In genomic region chr11:113305440-113306336, GRCh38 we compare ENCODE assay signal across 8 cellular contexts. TPM values are rescaled to one million over a fixed set of nuclear protein-coding genes. Genes with fewer than 3 reads are reported as not detected.
A peak's percentile ranks its signal among the peaks of the same experiment; 100 is the strongest.
DNase-seq lines count a peak whose midpoint lies in the region; ATAC-seq, FAIRE-seq and TF ChIP-seq lines count a peak whose summit lies in the region.

No MANE protein-coding gene starts in this region.

- no peaks in the 10 kb centered on the region for H3K9me2 ChIP-seq in MM.1S (replicated peaks; ENCODE audit: insufficient read depth, low read length)
- no peaks in the 10 kb centered on the region for H3K9me2 ChIP-seq in hepatocyte (replicated peaks; ENCODE audit: insufficient read depth)

- ATAC-seq in GM21528 (IDR thresholded peaks at IDR 0.05; ENCODE audit: low FRiP score, unreplicated experiment) (peak; percentile 79), gastrocnemius medialis (peak; percentile 74 to 94), GM21447 (IDR thresholded peaks at IDR 0.05; ENCODE audit: unreplicated experiment) (no peak)

- H3K4me1 ChIP-seq in MM.1S (ENCODE audit: low read length): no peaks in the 10 kb centered on the region
- no peaks in the 10 kb centered on the region for H3K4me1 ChIP-seq in hepatocyte (ENCODE audit: insufficient read depth)
- no peaks in the 10 kb centered on the region for H3K4me1 ChIP-seq in gastrocnemius medialis

- peak; percentile 29 for FAIRE-seq in D721Med (lab: Jason Lieb, UNC)

- no peaks in the 10 kb centered on the region for H4K20me1 ChIP-seq in MM.1S (ENCODE audit: insufficient read depth, low read length)
- H4K20me1 ChIP-seq in hepatocyte (ENCODE audit: insufficient read depth, poor library complexity, severe bottlenecking): no peaks in the 10 kb centered on the region

- H3K79me2 ChIP-seq in MM.1S (ENCODE audit: low read length): no peaks in the 10 kb centered on the region
- H3K79me2 ChIP-seq in hepatocyte: no peaks in the 10 kb centered on the region

- H3K4me3 ChIP-seq in MM.1S (ENCODE audit: low read length): no peak overlapping the region
- no peak overlapping the region for H3K4me3 ChIP-seq in hepatocyte
- H3K4me3 ChIP-seq in gastrocnemius medialis: no peak overlapping the region

- TF ChIP-seq CTCF in D721Med (IDR thresholded peaks at IDR 0.05; ENCODE audit: insufficient read depth, missing control alignments) (peak; percentile 99), MM.1S (IDR thresholded peaks at IDR 0.05; ENCODE audit: low read length) (peak; percentile 98), hepatocyte (IDR thresholded peaks at IDR 0.05; ENCODE audit: poor library complexity) (peak; percentile 95), gastrocnemius medialis (IDR thresholded peaks at IDR 0.05 in 4 of 5, conservative IDR thresholded peaks at IDR 0.05 in 1 of 5) (peak; percentile 86 to 92 (median 90))

- H3K36me3 ChIP-seq in MM.1S (replicated peaks; ENCODE audit: insufficient read depth, low read length) (no peaks in the 10 kb centered on the region), hepatocyte (replicated peaks; ENCODE audit: insufficient read depth, low read depth) (no peaks in the 10 kb centered on the region), gastrocnemius medialis (no peaks in the 10 kb centered on the region)

- DNase-seq in D721Med (ENCODE audit: insufficient read length, low spot score) (peak; percentile 43), MM.1S (peak; percentile 77), T follicular helper cell (ENCODE audit: low read depth) (peak; percentile 64), amniotic stem cell (lab: John Stamatoyannopoulos, UW) (peak; percentile 15), hepatocyte (ENCODE audit: low spot score) (peak; percentile 84), gastrocnemius medialis (peak; percentile 38 to 69)

- no peaks in the 10 kb centered on the region for H3F3A ChIP-seq in MM.1S (ENCODE audit: insufficient read depth, low read length)

- H3K9me3 ChIP-seq in MM.1S (replicated peaks; ENCODE audit: insufficient read depth, low read length): no peaks in the 10 kb centered on the region
- H3K9me3 ChIP-seq in hepatocyte (ENCODE audit: low read depth): no peaks in the 10 kb centered on the region
- no peaks in the 10 kb centered on the region for H3K9me3 ChIP-seq in gastrocnemius medialis

- no peak overlapping the region for H3K9ac ChIP-seq in MM.1S (ENCODE audit: low read length)

- 54% methylated on average over 12 of the region's 12 CpGs for WGBS in hepatocyte (ENCODE audit: low lambda C conversion rate, missing lambda C conversion rate)

- TF ChIP-seq POLR2A in gastrocnemius medialis (IDR thresholded peaks at IDR 0.05): no peak

- H3K27ac ChIP-seq in MM.1S (ENCODE audit: low read length) (no peak overlapping the region), hepatocyte (no peak overlapping the region), gastrocnemius medialis (no peak overlapping the region)

- intact Hi-C loops in gastrocnemius medialis (cut with DNase I; ENCODE audit: low total_unique reads): loop anchor here (1.0 to 2.0 kb wide), 3 partner anchors 227 to 491 kb away; no protein-coding TSS in a partner anchor

- in situ Hi-C loops in gastrocnemius medialis (cut with MboI; ENCODE audit: low sequenced_read_pairs in 4 of 4): loop anchor here (5.0 to 10.0 kb wide), 6 partner anchors 59 to 479 kb away; no protein-coding TSS in a partner anchor

- H3K4me2 ChIP-seq in MM.1S (ENCODE audit: low read depth, low read length) (no peak overlapping the region), hepatocyte (no peak overlapping the region)

- H3K27me3 ChIP-seq in MM.1S (replicated peaks; ENCODE audit: insufficient read depth, low read length) (no peaks in the 10 kb centered on the region), hepatocyte (no peaks in the 10 kb centered on the region), gastrocnemius medialis (no peaks in the 10 kb centered on the region)

- H2AFZ ChIP-seq in MM.1S (ENCODE audit: low read length) (no peak overlapping the region), hepatocyte (no peak overlapping the region)

RNA-seq across cellular contexts. Expression of gene TTC12, which starts 8.7 kb away (rescaled TPM):
- total RNA-seq in hepatocyte (10.5 and 12.4 TPM in 2 replicates), gastrocnemius medialis (10 to 100 TPM in 1 of 4 donors, 1 to 10 TPM in 3; 3.5 to 22.5 (median 5.2) TPM)
- polyA plus RNA-seq in hepatocyte: 9.2 and 9.4 TPM in 2 replicates

Comparison
In these comparisons a context has a peak if more than half of its experiments do, and no peak if none do; other contexts are left out.
1. DNase-seq: peak in every context shown above with its lines; median percentile 84 in hepatocyte; 77 in MM.1S; 64 in T follicular helper cell; 54 in gastrocnemius medialis; 43 in D721Med; 15 in amniotic stem cell.